8 cellular contexts compared by ENCODE assay signal in the genomic region with DNA sequence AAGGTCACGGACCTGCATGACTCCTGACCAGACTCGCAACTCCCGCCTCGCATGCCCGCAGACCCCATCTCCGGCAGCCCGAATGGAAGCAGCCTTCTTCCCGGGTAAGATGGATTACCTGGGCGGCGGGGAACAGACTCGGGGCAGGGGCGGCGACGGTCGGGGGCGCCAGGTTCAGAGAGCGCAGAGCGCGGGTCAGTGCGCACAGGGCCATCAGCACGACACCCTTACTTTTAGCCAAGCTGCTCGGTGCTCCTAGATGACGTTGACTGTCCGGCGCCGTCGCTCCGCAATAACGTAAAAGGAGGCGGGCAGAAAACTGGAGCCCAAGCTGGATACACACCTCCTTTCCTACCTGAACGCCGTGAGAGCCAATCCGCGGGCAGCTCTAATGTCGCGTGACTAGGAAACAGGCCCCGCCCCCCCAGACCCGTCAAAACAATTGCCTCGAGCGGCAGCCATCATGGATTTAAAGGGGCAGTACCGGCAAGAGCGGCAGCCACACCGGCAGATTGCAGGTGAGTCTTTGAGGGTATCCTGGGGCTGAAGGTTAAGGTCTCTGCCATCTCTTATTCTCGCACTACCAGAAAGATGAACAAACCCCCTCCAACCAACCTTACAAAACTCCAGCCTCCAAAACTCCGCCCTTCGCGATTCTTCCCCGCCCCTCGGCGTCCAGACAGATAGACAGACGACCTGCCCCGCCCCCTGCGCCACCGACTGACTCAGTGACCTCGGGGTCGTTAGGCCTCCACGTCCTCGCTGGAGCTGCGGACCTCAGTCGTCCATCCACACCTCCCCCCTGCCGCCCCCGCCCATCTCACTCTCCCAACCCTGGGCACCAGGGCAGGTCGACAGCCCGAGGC. TPM values are rescaled to one million over a fixed set of nuclear protein-coding genes. Genes with fewer than 3 reads are reported as not detected.
DNase-seq lines count a peak whose midpoint lies in the region; ATAC-seq lines count a peak whose summit lies in the region.

A gene (plus strand): TSS at position 464 of the 866 bp plus-strand sequence. CDS start 1,705 bp downstream, outside the sequence.
A gene (minus strand): TSS at position 267 of the 866 bp plus-strand sequence. CDS start 53 bp downstream, at position 214.

- H3K9me3 ChIP-seq in Karpas-422 (ENCODE audit: low read length) = no peaks in the 10 kb centered on the region

- peaks cover 22% of the 10 kb centered on the region for H3K4me1 ChIP-seq in Karpas-422 (ENCODE audit: low read length)

- peak; percentile 78 for ATAC-seq in GM21825 (IDR thresholded peaks at IDR 0.05; ENCODE audit: unreplicated experiment)
- peak; percentile 95 to 96 for ATAC-seq in naive B cell (ENCODE audit: low read depth in 2 of 2)
- peak; percentile 98 for ATAC-seq in stimulated activated memory B cell treated with anti-CD40 and anti-IgM and Interleukin-4, amounts not matched to agents 10 μg/mL and 1 μg/mL and 100 μg/mL, for 72 hours

- H3K4me2 ChIP-seq in Karpas-422 (ENCODE audit: low read depth, low read length, poor library complexity, severe bottlenecking) = peak within 1 kb of the TSS; percentile 98

- H3K9ac ChIP-seq in Karpas-422 (ENCODE audit: low read length) = peak within 1 kb of the TSS; percentile 95

- H2AFZ ChIP-seq in Karpas-422 (ENCODE audit: low read length) = peak within 1 kb of the TSS; percentile 92

- peak within 1 kb of the TSS; percentile 97 for H3K4me3 ChIP-seq in Karpas-422 (ENCODE audit: low read length)

- no peaks in the 10 kb centered on the region for H3K27me3 Mint-ChIP-seq in naive B cell
- H3K27me3 Mint-ChIP-seq in stimulated activated memory B cell treated with anti-CD40 and anti-IgM and Interleukin-4, amounts not matched to agents 10 μg/mL and 1 μg/mL and 100 μg/mL, for 72 hours = no peaks in the 10 kb centered on the region

- H3K79me2 ChIP-seq in Karpas-422 (ENCODE audit: low read length) = peaks cover 27% of the 10 kb centered on the region

- H4K20me1 ChIP-seq in Karpas-422 (ENCODE audit: insufficient read depth, low read depth, low read length) = no peaks in the 10 kb centered on the region

- peak within 1 kb of the TSS; percentile 89 to 99 (median 98) for H3K4me3 Mint-ChIP-seq in naive B cell
- peak within 1 kb of the TSS; percentile 93 for H3K4me3 Mint-ChIP-seq in stimulated activated memory B cell treated with anti-CD40 and anti-IgM and Interleukin-4, amounts not matched to agents 10 μg/mL and 1 μg/mL and 100 μg/mL, for 72 hours

- H3K36me3 Mint-ChIP-seq in naive B cell = peaks cover 0 to 27% of the 10 kb centered on the region in 2 donors
- peaks cover 26% of the 10 kb centered on the region for H3K36me3 Mint-ChIP-seq in stimulated activated memory B cell treated with anti-CD40 and anti-IgM and Interleukin-4, amounts not matched to agents 10 μg/mL and 1 μg/mL and 100 μg/mL, for 72 hours

- H3K9me3 Mint-ChIP-seq in naive B cell = no peaks in the 10 kb centered on the region
- H3K9me3 Mint-ChIP-seq in stimulated activated memory B cell treated with anti-CD40 and anti-IgM and Interleukin-4, amounts not matched to agents 10 μg/mL and 1 μg/mL and 100 μg/mL, for 72 hours = no peaks in the 10 kb centered on the region

- 0 out of 2 replicates have a peak, but pooled peaks cover 5% of the 10 kb centered on the region for H3K36me3 ChIP-seq in Karpas-422 (ENCODE audit: insufficient read depth, low read length)

- peak; percentile 97 for DNase-seq in DMS79 treated with DMSO at 0.1 percent for 48 hours (lab: John Stamatoyannopoulos, UW)
- peak; percentile 99 for DNase-seq in Karpas-422
- DNase-seq in RKO (ENCODE audit: low spot score) = peak; percentile 99
- peak; percentile 94 to 97 for DNase-seq in activated T-helper 1 cell treated with anti-CD3 and anti-CD28 coated beads, Interleukin-2, amount 50 U/mL, for 16 hours (ENCODE audit: low read depth in 1 of 2, low spot score in 1 of 2)
- DNase-seq in fibroblast of gingiva (ENCODE audit: low read depth) = peak; percentile 97
- DNase-seq in naive B cell = peak; percentile 97

- no peaks in the 10 kb centered on the region for H3K27me3 ChIP-seq in Karpas-422 (ENCODE audit: low read length)

- H3K9me2 ChIP-seq in Karpas-422 (replicated peaks; ENCODE audit: insufficient read depth, low read length) = no peaks in the 10 kb centered on the region

- peak within 1 kb of the TSS; percentile 98 to 100 (median 98) for H3K27ac Mint-ChIP-seq in naive B cell
- H3K27ac Mint-ChIP-seq in stimulated activated memory B cell treated with anti-CD40 and anti-IgM and Interleukin-4, amounts not matched to agents 10 μg/mL and 1 μg/mL and 100 μg/mL, for 72 hours = peak within 1 kb of the TSS; percentile 99

- peaks cover 29 to 52% (median 44%) of the 10 kb centered on the region in 3 donors for H3K4me1 Mint-ChIP-seq in naive B cell
- H3K4me1 Mint-ChIP-seq in stimulated activated memory B cell treated with anti-CD40 and anti-IgM and Interleukin-4, amounts not matched to agents 10 μg/mL and 1 μg/mL and 100 μg/mL, for 72 hours = peaks cover 33% of the 10 kb centered on the region

- no peak within 1 kb of the TSS for H3K27ac ChIP-seq in Karpas-422 (ENCODE audit: low read length)

RNA-seq across cellular contexts. Expression of the first gene that starts in this region (rescaled TPM):
- 13.8 and 29.3 TPM in 2 replicates for total RNA-seq in Karpas-422 (2014; rRNA removed; shearing (Covaris generic); ENCODE audit: low replicate concordance)
- 10 to 100 TPM in 4 of 6 donors, 1 to 10 TPM in 2; 1.3 to 11.2 (median 10.5) TPM for polyA plus RNA-seq in naive B cell (ENCODE audit: low read depth in 6 of 6)

RNA-seq across cellular contexts. Expression of the second gene that starts in this region (rescaled TPM):
- total RNA-seq in Karpas-422 (2014; rRNA removed; shearing (Covaris generic); ENCODE audit: low replicate concordance) = 21.3 and 40.9 TPM in 2 replicates
- 10 to 100 TPM; 27.2 to 61.1 (median 42.3) TPM for polyA plus RNA-seq in naive B cell (ENCODE audit: low read depth in 6 of 6)
